ENCODE assay signal across 10 cellular contexts in genomic region chr22:27107824-27108223, GRCh38.
DNase-seq lines count a peak whose midpoint lies in the region; ATAC-seq and TF ChIP-seq lines count a peak whose summit lies in the region.
"Had no signal": no experiment of that assay in that cellular context is flagged by ENCODE, and none has a peak within 500 bp of the region (broad histone marks: within the 10 kb centered on the region; RNA-seq: fewer than 3 reads in every experiment).

No MANE protein-coding gene starts in this region.

- DNase-seq in NOMO-1 treated with DMSO at 0.1 percent for 48 hours (lab: John Stamatoyannopoulos, UW; ENCODE audit: unreplicated experiment), result peak; percentile 15
- DNase-seq in NOMO-1 treated with dmso at 0.1 percent for 144 hours (lab: John Stamatoyannopoulos, UW; ENCODE audit: unreplicated experiment), result no peak
- peak; percentile 67 to 92 (median 89) for DNase-seq in adrenal gland
- peak; percentile 99 for DNase-seq in iris pigment epithelial cell (ENCODE audit: low read depth)
- DNase-seq in ureter (ENCODE audit: low spot score), result peak; percentile 78
- no peak for DNase-seq in activated T-cell treated with anti-CD3 and anti-CD28 coated beads, Interleukin-2, amount 50 U/mL, for 4 hours
- no peak for DNase-seq in midbrain (lab: John Stamatoyannopoulos, UW)

- 34 to 48% (median 40%) methylated on average over 2 of the region's 2 CpGs for WGBS in adrenal gland, 4 donors

- peaks cover 16% of the 10 kb centered on the region for H3K27me3 Mint-ChIP-seq in activated T-cell treated with anti-CD3 and anti-CD28 coated beads, Interleukin-2, amount 50 U/mL, for 4 hours (ENCODE audit: low read depth)

- TF ChIP-seq CTCF in adrenal gland (IDR thresholded peaks at IDR 0.05), result no peak

- no peak overlapping the region for H3K4me3 Mint-ChIP-seq in activated T-cell treated with anti-CD3 and anti-CD28 coated beads, Interleukin-2, amount 50 U/mL, for 4 hours

- no peaks in the 10 kb centered on the region for H3K4me1 Mint-ChIP-seq in activated T-cell treated with anti-CD3 and anti-CD28 coated beads, Interleukin-2, amount 50 U/mL, for 4 hours (ENCODE audit: low read depth)

- no peaks in the 10 kb centered on the region for H3K9me3 ChIP-seq in adrenal gland (replicated peaks in 1 of 3)

- no peak for TF ChIP-seq POLR2A in adrenal gland (IDR thresholded peaks at IDR 0.05)

- no peaks in the 10 kb centered on the region for H3K36me3 ChIP-seq in adrenal gland (replicated peaks in 1 of 2)
- H3K36me3 ChIP-seq: BLaER1 had no signal

- no peak overlapping the region for H3K4me3 ChIP-seq in adrenal gland
- H3K4me3 ChIP-seq: BLaER1, dorsolateral prefrontal cortex had no signal

- H3K27me3 ChIP-seq in adrenal gland, result no peaks in the 10 kb centered on the region
- H3K27me3 ChIP-seq: BLaER1 had no signal

- H3K27ac ChIP-seq in adrenal gland, result peak overlapping the region in 3 of 5 donors; percentile 28 to 57 (median 53)
- H3K27ac ChIP-seq: BLaER1 had no signal

- no peaks in the 10 kb centered on the region for H3K36me3 Mint-ChIP-seq in activated T-cell treated with anti-CD3 and anti-CD28 coated beads, Interleukin-2, amount 50 U/mL, for 4 hours (ENCODE audit: insufficient read depth)

- ATAC-seq in activated T-cell treated with anti-CD3 and anti-CD28 coated beads, Interleukin-2, amount 50 U/mL, for 4 hours, result no peak
- ATAC-seq in HG02852 (IDR thresholded peaks at IDR 0.05; ENCODE audit: unreplicated experiment), result no peak

- intact Hi-C loops in adrenal gland (cut with DNase I), result no loop called here

- H3K4me1 ChIP-seq in adrenal gland (replicated peaks in 1 of 2), result peaks cover 14 to 30% of the 10 kb centered on the region in 2 donors

- peaks cover 4% of the 10 kb centered on the region for H3K9me3 Mint-ChIP-seq in activated T-cell treated with anti-CD3 and anti-CD28 coated beads, Interleukin-2, amount 50 U/mL, for 4 hours

Comparison
In these comparisons a context has a peak if more than half of its experiments do, and no peak if none do; other contexts are left out.
1. DNase-seq: peak in NOMO-1 treated with DMSO at 0.1 percent for 48 hours (single experiment), adrenal gland (7 of 7), iris pigment epithelial cell (single experiment) and ureter (single experiment); none in NOMO-1 treated with dmso at 0.1 percent for 144 hours (single experiment), activated T-cell treated with anti-CD3 and anti-CD28 coated beads, Interleukin-2, amount 50 U/mL, for 4 hours (single experiment) and midbrain (single experiment).